Comparison of ENCODE assay signal across 8 cellular contexts in the genomic region with DNA sequence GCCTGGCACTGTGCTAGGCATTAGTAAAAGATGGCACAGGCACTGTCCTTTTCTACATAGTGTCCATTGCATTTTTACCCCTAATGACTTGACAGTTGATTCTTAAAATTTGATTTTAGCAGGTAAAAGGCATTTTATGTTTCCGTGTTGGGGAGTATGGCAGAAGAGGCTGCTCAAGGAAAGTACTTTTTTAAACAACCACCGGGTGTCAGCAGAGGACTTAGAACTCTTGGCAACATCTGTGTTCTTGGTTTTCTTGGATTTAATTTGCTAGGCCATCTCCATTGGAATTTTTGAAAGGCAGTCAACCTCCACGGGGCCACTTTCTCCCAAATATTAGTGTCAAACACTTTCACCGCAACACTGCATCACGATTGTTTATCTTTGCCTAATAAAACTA.
DNase-seq lines count a peak whose midpoint lies in the region; ATAC-seq and TF ChIP-seq lines count a peak whose summit lies in the region.

No MANE protein-coding gene starts in this region.

- H3K9me3 ChIP-seq in liver (ENCODE audit: control insufficient read depth in 4 of 4, low read length in 3 of 4) = no peaks in the 10 kb centered on the region

- no peaks in the 10 kb centered on the region for H3K27me3 ChIP-seq in liver (ENCODE audit: control insufficient read depth in 4 of 4, insufficient read depth in 4 of 4, low read length in 3 of 4)

- peaks cover 0 to 9% (median 2%) of the 10 kb centered on the region in 4 donors for H3K4me1 ChIP-seq in liver (ENCODE audit: control insufficient read depth in 4 of 4, insufficient read depth in 4 of 4, low read length in 3 of 4)

- WGBS in liver = 23% methylated on average over 5 of the region's 5 CpGs

- no peak overlapping the region for H3K9ac ChIP-seq in liver (ENCODE audit: low read depth in 1 of 2, low read length in 2 of 2)

- H3K27ac ChIP-seq in liver (ENCODE audit: low read depth in 1 of 2, low read length in 2 of 2) = no peak overlapping the region

- peak; percentile 68 to 78 for TF ChIP-seq RAD21 in liver (IDR thresholded peaks at IDR 0.05)

- H3K36me3 ChIP-seq in liver (ENCODE audit: control insufficient read depth in 4 of 4, insufficient read depth in 3 of 4, low read depth in 1 of 4, low read length in 3 of 4) = no peaks in the 10 kb centered on the region

- no peak for ATAC-seq in GM21447 (IDR thresholded peaks at IDR 0.05; ENCODE audit: unreplicated experiment)
- no peak for ATAC-seq in HG03159 (IDR thresholded peaks at IDR 0.05; ENCODE audit: unreplicated experiment)
- ATAC-seq in HG02588 (IDR thresholded peaks at IDR 0.05; ENCODE audit: unreplicated experiment) = no peak

- TF ChIP-seq CTCF in astrocyte of the cerebellum (IDR thresholded peaks at IDR 0.05; ENCODE audit: low read depth, low read length, missing control alignments) (peak; percentile 50), liver (IDR thresholded peaks at IDR 0.05; ENCODE audit: low read depth, low read length, missing input control) (peak; percentile 37)

- no peak overlapping the region for H3K4me3 ChIP-seq in astrocyte of the cerebellum (ENCODE audit: low read depth, low read length)
- no peak overlapping the region for H3K4me3 ChIP-seq in liver (ENCODE audit: low read depth in 1 of 3, low read length in 3 of 3)

- peak; percentile 6 for DNase-seq in activated CD4-positive, alpha-beta T cell treated with anti-CD3 and anti-CD28 coated beads for 48 hours
- DNase-seq in activated CD4-positive, alpha-beta T cell treated with anti-CD3 and anti-CD28 coated beads, Interleukin-2, amount 50 U/mL, for 48 hours = no peak
- DNase-seq in NCI-H1092 (lab: John Stamatoyannopoulos, UW) (peak; percentile 5), astrocyte of the cerebellum (ENCODE audit: low read depth) (peak; percentile 27)

- in situ Hi-C loops in astrocyte of the cerebellum (cut with HindIII; ENCODE audit: low sequenced_read_pairs) = no loop called here

TF ChIP-seq in liver, 16 proteins besides CTCF, POLR2A, EP300 and RAD21:
- peak in 1 of 2 donors; percentile 21 for TF ChIP-seq HNF4A (conservative IDR thresholded peaks at IDR 0.05)
- TF ChIP-seq, protein P1, sequence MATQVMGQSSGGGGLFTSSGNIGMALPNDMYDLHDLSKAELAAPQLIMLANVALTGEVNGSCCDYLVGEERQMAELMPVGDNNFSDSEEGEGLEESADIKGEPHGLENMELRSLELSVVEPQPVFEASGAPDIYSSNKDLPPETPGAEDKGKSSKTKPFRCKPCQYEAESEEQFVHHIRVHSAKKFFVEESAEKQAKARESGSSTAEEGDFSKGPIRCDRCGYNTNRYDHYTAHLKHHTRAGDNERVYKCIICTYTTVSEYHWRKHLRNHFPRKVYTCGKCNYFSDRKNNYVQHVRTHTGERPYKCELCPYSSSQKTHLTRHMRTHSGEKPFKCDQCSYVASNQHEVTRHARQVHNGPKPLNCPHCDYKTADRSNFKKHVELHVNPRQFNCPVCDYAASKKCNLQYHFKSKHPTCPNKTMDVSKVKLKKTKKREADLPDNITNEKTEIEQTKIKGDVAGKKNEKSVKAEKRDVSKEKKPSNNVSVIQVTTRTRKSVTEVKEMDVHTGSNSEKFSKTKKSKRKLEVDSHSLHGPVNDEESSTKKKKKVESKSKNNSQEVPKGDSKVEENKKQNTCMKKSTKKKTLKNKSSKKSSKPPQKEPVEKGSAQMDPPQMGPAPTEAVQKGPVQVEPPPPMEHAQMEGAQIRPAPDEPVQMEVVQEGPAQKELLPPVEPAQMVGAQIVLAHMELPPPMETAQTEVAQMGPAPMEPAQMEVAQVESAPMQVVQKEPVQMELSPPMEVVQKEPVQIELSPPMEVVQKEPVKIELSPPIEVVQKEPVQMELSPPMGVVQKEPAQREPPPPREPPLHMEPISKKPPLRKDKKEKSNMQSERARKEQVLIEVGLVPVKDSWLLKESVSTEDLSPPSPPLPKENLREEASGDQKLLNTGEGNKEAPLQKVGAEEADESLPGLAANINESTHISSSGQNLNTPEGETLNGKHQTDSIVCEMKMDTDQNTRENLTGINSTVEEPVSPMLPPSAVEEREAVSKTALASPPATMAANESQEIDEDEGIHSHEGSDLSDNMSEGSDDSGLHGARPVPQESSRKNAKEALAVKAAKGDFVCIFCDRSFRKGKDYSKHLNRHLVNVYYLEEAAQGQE (IDR thresholded peaks at IDR 0.05) = no peak
- no peak for TF ChIP-seq SP1 (IDR thresholded peaks at IDR 0.05)
- no peak for TF ChIP-seq YY1 (IDR thresholded peaks at IDR 0.05)
- TF ChIP-seq HNF4G (IDR thresholded peaks at IDR 0.05) = peak; percentile 2
- TF ChIP-seq TAF1 (conservative IDR thresholded peaks at IDR 0.05) = no peak

Comparison
In these comparisons a context has a peak if more than half of its experiments do, and no peak if none do; other contexts are left out.
1. DNase-seq: peak in activated CD4-positive, alpha-beta T cell treated with anti-CD3 and anti-CD28 coated beads for 48 hours (single experiment), NCI-H1092 (single experiment) and astrocyte of the cerebellum (single experiment); none in activated CD4-positive, alpha-beta T cell treated with anti-CD3 and anti-CD28 coated beads, Interleukin-2, amount 50 U/mL, for 48 hours (0 of 2).